In the genomic region with DNA sequence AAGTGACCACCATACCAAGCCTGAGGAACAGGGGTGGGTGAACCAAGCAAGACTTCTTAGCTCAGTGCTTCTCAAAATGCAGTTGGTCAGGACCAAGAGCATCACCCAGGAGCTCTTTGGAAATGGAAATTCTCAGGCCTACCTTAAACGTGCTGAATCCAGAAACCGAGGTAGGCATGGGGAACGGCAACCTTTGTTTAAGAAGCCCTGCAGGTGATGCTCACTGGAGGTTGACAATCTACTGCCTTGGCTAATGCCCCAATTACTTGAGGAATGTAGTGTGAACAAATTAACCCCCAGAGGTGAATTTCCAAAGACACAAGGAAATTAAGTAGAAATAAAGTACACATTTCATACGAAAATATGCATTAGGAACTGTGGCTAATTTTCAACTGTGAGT, we compare ENCODE assay signal across 18 cellular contexts.
"Had no signal": no experiment of that assay in that cellular context is flagged by ENCODE, and none has a peak within 500 bp of the region (broad histone marks: within the 10 kb centered on the region; RNA-seq: fewer than 3 reads in every experiment).

No MANE protein-coding gene starts in this region.

- H3K27ac Mint-ChIP-seq: activated CD4-positive, alpha-beta T cell treated with anti-CD3 and anti-CD28 coated beads, Interleukin-2, amount 10 ng/mL, durations not matched to agents 24 days and 14 days; activated CD8-positive, alpha-beta T cell treated with anti-CD3 and anti-CD28 coated beads, Interleukin-2, amount 10 ng/mL, durations not matched to agents 7 days and 5 days; activated naive CD8-positive, alpha-beta T cell treated with anti-CD3 and anti-CD28 coated beads for 36 hours; natural killer cell treated with Interleukin-12 subunit alpha and Interleukin-12 subunit beta and Interleukin-15 and Interleukin-18, amount 100 ng/mL, for 72 hours; T-helper 2 cell treated with Interferon-gamma antibody and Interleukin-4, amounts not matched to agents 5 μg/mL and 100 μg/mL, for 36 hours had no signal

- H3K4me3 Mint-ChIP-seq: activated CD4-positive, alpha-beta T cell treated with anti-CD3 and anti-CD28 coated beads, Interleukin-2, amount 10 ng/mL, durations not matched to agents 24 days and 14 days; activated CD8-positive, alpha-beta T cell treated with anti-CD3 and anti-CD28 coated beads, Interleukin-2, amount 10 ng/mL, durations not matched to agents 7 days and 5 days; activated naive CD8-positive, alpha-beta T cell treated with anti-CD3 and anti-CD28 coated beads for 36 hours; natural killer cell treated with Interleukin-12 subunit alpha and Interleukin-12 subunit beta and Interleukin-15 and Interleukin-18, amount 100 ng/mL, for 72 hours; T-helper 2 cell treated with Interferon-gamma antibody and Interleukin-4, amounts not matched to agents 5 μg/mL and 100 μg/mL, for 36 hours had no signal

- H3K4me1 Mint-ChIP-seq: activated naive CD8-positive, alpha-beta T cell treated with anti-CD3 and anti-CD28 coated beads for 36 hours had no signal

- FAIRE-seq: kidney had no signal

- H3K36me3 Mint-ChIP-seq: activated naive CD8-positive, alpha-beta T cell treated with anti-CD3 and anti-CD28 coated beads for 36 hours; natural killer cell treated with Interleukin-12 subunit alpha and Interleukin-12 subunit beta and Interleukin-15 and Interleukin-18, amount 100 ng/mL, for 72 hours had no signal

- H3K9me3 ChIP-seq: thyroid gland, uterus had no signal

- H3K4me3 ChIP-seq: thyroid gland, uterus had no signal

- H3K27ac ChIP-seq: brain microvascular endothelial cell, thyroid gland had no signal

- DNase-seq: activated CD4-positive, alpha-beta T cell treated with anti-CD3 and anti-CD28 coated beads, Interleukin-2, amount 10 ng/mL, durations not matched to agents 24 days and 14 days; activated CD4-positive, CD25-positive, alpha-beta regulatory T cell; activated CD8-positive, alpha-beta memory T cell treated with anti-CD3 and anti-CD28 coated beads, Interleukin-2, amount 50 U/mL, for 4 hours; activated CD8-positive, alpha-beta T cell treated with anti-CD3 and anti-CD28 coated beads, Interleukin-2, amount 10 ng/mL, durations not matched to agents 7 days and 5 days; activated gamma-delta T cell treated with Interleukin-2 at 50 U/mL for 16 hours; activated naive CD8-positive, alpha-beta T cell treated with anti-CD3 and anti-CD28 coated beads for 36 hours; activated T-cell treated with anti-CD3 and anti-CD28 coated beads, Interleukin-2, amount 50 U/mL, for 48 hours; amygdala; brain microvascular endothelial cell; kidney; occipital lobe; stimulated activated CD4-positive, alpha-beta T cell treated with anti-CD3 and anti-CD28 coated beads, Interleukin-1b, Interleukin-23, amount 100 ng/mL, for 48 hours; thyroid gland; uterus had no signal

- H3K27me3 ChIP-seq: brain microvascular endothelial cell, thyroid gland, uterus had no signal

- H3K36me3 ChIP-seq: thyroid gland, uterus had no signal

- ATAC-seq: activated CD8-positive, alpha-beta T cell treated with anti-CD3 and anti-CD28 coated beads, Interleukin-2, amount 10 ng/mL, durations not matched to agents 7 days and 5 days; esophagus mucosa; natural killer cell treated with Interleukin-12 subunit alpha and Interleukin-12 subunit beta and Interleukin-15 and Interleukin-18, amount 100 ng/mL, for 72 hours; sciatic nerve had no signal

- H3K9me3 Mint-ChIP-seq: activated CD4-positive, alpha-beta T cell treated with anti-CD3 and anti-CD28 coated beads, Interleukin-2, amount 10 ng/mL, durations not matched to agents 24 days and 14 days; activated naive CD8-positive, alpha-beta T cell treated with anti-CD3 and anti-CD28 coated beads for 36 hours; natural killer cell treated with Interleukin-12 subunit alpha and Interleukin-12 subunit beta and Interleukin-15 and Interleukin-18, amount 100 ng/mL, for 72 hours; T-helper 2 cell treated with Interferon-gamma antibody and Interleukin-4, amounts not matched to agents 5 μg/mL and 100 μg/mL, for 36 hours had no signal
